ENCODE assay signal across 20 cellular contexts in the genomic region with DNA sequence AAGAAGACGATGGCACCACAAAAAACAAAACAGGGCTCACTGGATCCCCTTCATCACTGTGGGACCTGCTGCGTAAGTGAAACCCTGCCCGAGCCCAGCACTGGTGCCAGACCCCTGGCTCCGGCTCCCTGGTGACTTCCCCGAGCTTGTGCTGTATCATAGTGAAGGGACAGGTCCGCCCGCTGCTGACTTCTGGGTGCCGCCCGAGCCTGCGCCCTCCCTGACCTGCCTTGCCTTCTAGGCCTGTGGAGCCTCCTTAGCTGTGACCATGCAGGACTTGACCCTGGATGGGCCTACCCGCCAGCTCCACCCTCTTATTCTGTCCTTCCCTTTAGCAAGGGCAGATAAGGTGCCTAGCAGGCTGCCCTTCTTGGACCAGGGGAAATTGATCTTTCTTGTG. TPM values are rescaled to one million over a fixed set of nuclear protein-coding genes. Genes with fewer than 3 reads are reported as not detected.
DNase-seq lines count a peak whose midpoint lies in the region; ATAC-seq, FAIRE-seq and TF ChIP-seq lines count a peak whose summit lies in the region.
"Had no signal": no experiment of that assay in that cellular context is flagged by ENCODE, and none has a peak within 500 bp of the region (broad histone marks: within the 10 kb centered on the region; RNA-seq: fewer than 3 reads in every experiment).

No MANE protein-coding gene starts in this region.

- peak; percentile 41 for DNase-seq in activated effector memory CD4-positive, alpha-beta T cell treated with anti-CD3 and anti-CD28 coated beads, Interleukin-2, amount 50 U/mL, for 16 hours
- no peak for DNase-seq in activated effector memory CD4-positive, alpha-beta T cell treated with Interleukin-2 at 50 U/mL for 16 hours
- peak; percentile 55 for DNase-seq in kidney
- no peak for DNase-seq in stimulated activated effector memory CD8-positive, alpha-beta T cell treated with anti-CD3 and anti-CD28 coated beads, Interleukin-12 subunit alpha, Interleukin-12 subunit beta, amount 100 ng/mL, for 72 hours (ENCODE audit: low spot score in 2 of 2)
- DNase-seq in posterior vena cava (ENCODE audit: low spot score), result no peak
- no peak for DNase-seq in NCI-H2227 (lab: John Stamatoyannopoulos, UW; ENCODE audit: unreplicated experiment)
- DNase-seq: AML-193; Caco-2; CD4-positive, alpha-beta T cell; GOT3; H7 had no signal

- H3K9ac ChIP-seq in kidney (ENCODE audit: low read length in 2 of 2), result no peak overlapping the region

- H3K4me1 ChIP-seq in kidney (ENCODE audit: control insufficient read depth in 1 of 2, insufficient read depth in 1 of 2, low read depth in 1 of 2, low read length in 2 of 2), result no peaks in the 10 kb centered on the region
- H3K4me1 ChIP-seq: A549 had no signal

- H3K4me3 Mint-ChIP-seq in stimulated activated effector memory CD8-positive, alpha-beta T cell treated with anti-CD3 and anti-CD28 coated beads, Interleukin-12 subunit alpha, Interleukin-12 subunit beta, amount 100 ng/mL, for 72 hours, result no peak overlapping the region
- H3K4me3 Mint-ChIP-seq: CD4-positive, alpha-beta T cell had no signal

- H3K36me3 Mint-ChIP-seq in stimulated activated effector memory CD8-positive, alpha-beta T cell treated with anti-CD3 and anti-CD28 coated beads, Interleukin-12 subunit alpha, Interleukin-12 subunit beta, amount 100 ng/mL, for 72 hours, result no peaks in the 10 kb centered on the region

- FAIRE-seq in kidney (lab: Jason Lieb, UNC), result no peak
- FAIRE-seq: A549, D721Med, G401.6, GM12891, GM19239 had no signal

- no peak overlapping the region for H3K27ac Mint-ChIP-seq in stimulated activated effector memory CD8-positive, alpha-beta T cell treated with anti-CD3 and anti-CD28 coated beads, Interleukin-12 subunit alpha, Interleukin-12 subunit beta, amount 100 ng/mL, for 72 hours
- H3K27ac Mint-ChIP-seq: CD4-positive, alpha-beta T cell had no signal

- TF ChIP-seq CTCF in kidney (IDR thresholded peaks at IDR 0.05; ENCODE audit: borderline replicate concordance, extremely low read depth, insufficient read depth), result no peak

- H3K9me3 Mint-ChIP-seq in stimulated activated effector memory CD8-positive, alpha-beta T cell treated with anti-CD3 and anti-CD28 coated beads, Interleukin-12 subunit alpha, Interleukin-12 subunit beta, amount 100 ng/mL, for 72 hours, result no peaks in the 10 kb centered on the region
- H3K9me3 Mint-ChIP-seq: CD4-positive, alpha-beta T cell had no signal

- H3K36me3 ChIP-seq in kidney (ENCODE audit: control insufficient read depth in 1 of 2, insufficient read depth in 2 of 2, low read length in 2 of 2), result no peaks in the 10 kb centered on the region

- H3K27ac ChIP-seq in kidney (ENCODE audit: low read depth in 2 of 2, low read length in 2 of 2), result no peak overlapping the region
- H3K27ac ChIP-seq: 22Rv1, A549, C4-2B had no signal

- H3K4me1 Mint-ChIP-seq in stimulated activated effector memory CD8-positive, alpha-beta T cell treated with anti-CD3 and anti-CD28 coated beads, Interleukin-12 subunit alpha, Interleukin-12 subunit beta, amount 100 ng/mL, for 72 hours, result no peaks in the 10 kb centered on the region

- H3K9me3 ChIP-seq in kidney (ENCODE audit: control insufficient read depth in 1 of 2, low read length in 2 of 2), result no peaks in the 10 kb centered on the region
- H3K9me3 ChIP-seq: A549, Caco-2 had no signal

- H3K4me3 ChIP-seq in kidney (ENCODE audit: low read length in 2 of 2), result no peak overlapping the region
- H3K4me3 ChIP-seq: A549 had no signal

- intact Hi-C loops in kidney (cut with DNase I), result no loop called here
- intact Hi-C loops in posterior vena cava (cut with DNase I), result loop anchor here in 1 of 2 donors (10.0 kb wide), 1 partner anchor 684 kb away; no protein-coding TSS in a partner anchor

- peak; percentile 49 for ATAC-seq in stimulated activated effector memory CD8-positive, alpha-beta T cell treated with anti-CD3 and anti-CD28 coated beads, Interleukin-12 subunit alpha, Interleukin-12 subunit beta, amount 100 ng/mL, for 72 hours
- ATAC-seq in GM21723 (IDR thresholded peaks at IDR 0.05; ENCODE audit: unreplicated experiment), result no peak
- ATAC-seq: A549 had no signal

RNA-seq across cellular contexts. Expression of a gene that starts 7.9 kb away (rescaled TPM):
- not detected for total RNA-seq in kidney
- polyA plus RNA-seq in kidney (ENCODE audit: insufficient read depth, low read depth, low replicate concordance), result not detected
- not detected for total RNA-seq in posterior vena cava
- total RNA-seq: Caco-2; CD4-positive, alpha-beta T cell; H7 had no signal
- polyA plus RNA-seq: A549, BJ had no signal

RNA-seq across cellular contexts. Expression of a gene that starts 24.0 kb away (rescaled TPM):
- 0.47 TPM for total RNA-seq in kidney
- not detected for polyA plus RNA-seq in kidney (ENCODE audit: insufficient read depth, low read depth, low replicate concordance)
- not detected for total RNA-seq in posterior vena cava
- total RNA-seq: Caco-2; CD4-positive, alpha-beta T cell; H7 had no signal
- polyA plus RNA-seq: A549, BJ had no signal

Comparison
In these comparisons a context has a peak if more than half of its experiments do, and no peak if none do; other contexts are left out.
1. DNase-seq: peak in activated effector memory CD4-positive, alpha-beta T cell treated with anti-CD3 and anti-CD28 coated beads, Interleukin-2, amount 50 U/mL, for 16 hours (single experiment) and kidney (single experiment); none in activated effector memory CD4-positive, alpha-beta T cell treated with Interleukin-2 at 50 U/mL for 16 hours (single experiment), stimulated activated effector memory CD8-positive, alpha-beta T cell treated with anti-CD3 and anti-CD28 coated beads, Interleukin-12 subunit alpha, Interleukin-12 subunit beta, amount 100 ng/mL, for 72 hours (0 of 2), posterior vena cava (single experiment) and NCI-H2227 (single experiment).